ENCODE assay signal across 20 cellular contexts in the genomic region with DNA sequence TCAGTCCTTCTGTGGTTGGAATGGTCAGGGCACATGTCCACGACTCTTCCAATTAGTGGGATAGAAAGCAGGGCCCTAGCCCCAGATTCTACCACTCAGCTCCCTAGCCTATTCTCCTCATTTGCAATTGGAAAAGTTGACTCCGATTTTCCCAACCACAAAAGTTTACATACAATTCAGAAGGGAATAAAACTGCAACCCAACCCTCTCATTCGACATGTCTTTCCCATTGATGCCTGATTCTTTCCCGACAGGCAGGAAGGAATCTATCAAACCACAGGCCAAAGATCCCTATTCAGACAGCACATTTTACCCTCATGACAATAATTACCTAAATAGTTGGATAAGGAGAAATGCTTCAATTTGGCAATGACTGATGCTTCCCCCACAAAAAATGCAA.
"Had no signal": no experiment of that assay in that cellular context is flagged by ENCODE, and none has a peak within 500 bp of the region (broad histone marks: within the 10 kb centered on the region; RNA-seq: fewer than 3 reads in every experiment).

No MANE protein-coding gene starts in this region.

- H3K27ac ChIP-seq: body of pancreas had no signal

- ATAC-seq: body of pancreas, PC-3 had no signal

- H3K27me3 Mint-ChIP-seq: activated CD8-positive, alpha-beta T cell treated with anti-CD3 and anti-CD28 coated beads for 36 hours; activated naive CD8-positive, alpha-beta T cell; central memory CD8-positive, alpha-beta T cell had no signal

- H3K4me1 ChIP-seq: body of pancreas had no signal

- H3K4me3 Mint-ChIP-seq: activated CD8-positive, alpha-beta T cell treated with anti-CD3 and anti-CD28 coated beads for 36 hours; central memory CD8-positive, alpha-beta T cell had no signal

- H3K4me3 ChIP-seq: body of pancreas, K562 had no signal

- H3K27me3 ChIP-seq: body of pancreas had no signal

- H3K9me3 ChIP-seq: body of pancreas had no signal

- H3K4me1 Mint-ChIP-seq: central memory CD8-positive, alpha-beta T cell had no signal

- H3K9me3 Mint-ChIP-seq: central memory CD8-positive, alpha-beta T cell had no signal

- DNase-seq: activated CD4-positive, alpha-beta T cell treated with anti-CD3 and anti-CD28 coated beads for 4 hours; activated CD8-positive, alpha-beta memory T cell treated with anti-CD3 and anti-CD28 coated beads, Interleukin-2, amount 50 U/mL, for 4 hours; activated CD8-positive, alpha-beta T cell treated with anti-CD3 and anti-CD28 coated beads for 36 hours; activated effector memory CD4-positive, alpha-beta T cell treated with anti-CD3 and anti-CD28 coated beads, Interleukin-2, amount 50 U/mL, for 16 hours; activated naive CD4-positive, alpha-beta T cell treated with Interleukin-2 at 50 U/mL for 16 hours; aorta; body of pancreas; Kasumi-1; NCI-H1105 treated with DMSO at 0.1 percent for 48 hours; NCI-H146; NCI-H187 treated with DMSO at 0.1 percent for 48 hours; NCI-H2081 treated with DMSO at 0.1 percent for 48 hours; NCI-H446; NCI-H524; PC-3; SHP77 treated with DMSO at 0.1 percent for 48 hours; SW 1271 had no signal
